Comparison of ENCODE assay signal across 9 cellular contexts in the genomic region with DNA sequence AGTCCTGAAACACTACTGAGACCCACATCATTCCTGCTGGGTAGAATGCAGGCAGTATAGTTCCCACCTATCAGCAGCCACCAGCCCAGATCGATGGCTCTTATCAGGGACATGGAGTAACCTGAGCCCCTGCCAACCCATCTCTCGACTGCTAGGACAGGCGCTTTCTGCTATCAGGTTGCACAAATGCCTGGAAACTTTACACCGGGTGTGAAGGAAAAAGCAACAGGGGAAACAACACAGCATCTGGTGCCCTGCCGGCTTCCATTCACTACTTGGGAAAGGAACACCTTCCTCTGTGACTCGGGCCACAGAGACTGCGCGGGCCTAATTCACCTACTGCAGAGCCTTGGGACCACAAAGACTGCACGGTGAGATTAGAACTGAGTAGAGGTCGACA. TPM values are rescaled to one million over a fixed set of nuclear protein-coding genes. Genes with fewer than 3 reads are reported as not detected.
DNase-seq lines count a peak whose midpoint lies in the region; ATAC-seq, FAIRE-seq and TF ChIP-seq lines count a peak whose summit lies in the region.
"Had no signal": no experiment of that assay in that cellular context is flagged by ENCODE, and none has a peak within 500 bp of the region (broad histone marks: within the 10 kb centered on the region; RNA-seq: fewer than 3 reads in every experiment).

No MANE protein-coding gene starts in this region.

- POLR2A ChIA-PET in K562 (lab: Yijun Ruan, JAX): no interaction called here

- TF ChIP-seq CTCF in K562 (IDR thresholded peaks at IDR 0.05 in 2 of 3, conservative IDR thresholded peaks at IDR 0.05 in 1 of 3; ENCODE audit: insufficient read depth in 2 of 3, low read depth in 1 of 3, low read length in 3 of 3): no peak
- TF ChIP-seq CTCF in right lobe of liver (IDR thresholded peaks at IDR 0.05): no peak

- no peaks in the 10 kb centered on the region for H3K9me1 ChIP-seq in K562 (ENCODE audit: control insufficient read depth, insufficient read depth, low read length)

- CTCF ChIA-PET in K562 (lab: Yijun Ruan, JAX; ENCODE audit: low intra/inter-chr PET ratio): no interaction called here

- peaks cover 48% of the 10 kb centered on the region for H3K79me2 ChIP-seq in K562 (ENCODE audit: control insufficient read depth, insufficient read depth, low read length)

- in situ Hi-C loops in K562 (cut with MboI): no loop called here

- H3K4me3 ChIP-seq in K562 (no peak overlapping the region), right lobe of liver (no peak overlapping the region)

- H3K27me3 ChIP-seq in K562 (ENCODE audit: control insufficient read depth in 2 of 2, insufficient read depth in 2 of 2, low read length in 2 of 2) (no peaks in the 10 kb centered on the region), right lobe of liver (no peaks in the 10 kb centered on the region)

- peaks cover 12% of the 10 kb centered on the region for H4K20me1 ChIP-seq in K562 (replicated peaks; ENCODE audit: control insufficient read depth, insufficient read depth, low read length)

- H3K27ac ChIP-seq in K562 (ENCODE audit: extremely low read depth, low read depth, low read length): no peak overlapping the region
- H3K27ac ChIP-seq in right lobe of liver: peak overlapping the region in 2 of 3 donors; percentile 64 to 68
- H3K27ac ChIP-seq in substantia nigra (ENCODE audit: low read depth, low read length, poor library complexity, severe bottlenecking): no peak overlapping the region

- peak; percentile 87 for DNase-seq in DMS 273 (lab: John Stamatoyannopoulos, UW; ENCODE audit: unreplicated experiment)
- DNase-seq in NCI-H146 (lab: John Stamatoyannopoulos, UW): peak; percentile 90
- peak; percentile 16 to 64 (median 43) for DNase-seq in K562 (ENCODE audit: extremely low read depth in 1 of 4, low spot score in 3 of 4)
- peak; percentile 84 to 94 (median 90) for DNase-seq in right lobe of liver
- DNase-seq in activated CD4-positive, alpha-beta T cell treated with anti-CD3 and anti-CD28 coated beads, Interleukin-2, amount 50 U/mL, for 1 hour: no peak
- DNase-seq in cerebellum (ENCODE audit: low spot score): no peak
- DNase-seq in dedifferentiated amniotic fluid mesenchymal stem cell (ENCODE audit: extremely low spot score): no peak
- DNase-seq in substantia nigra (lab: John Stamatoyannopoulos, UW): no peak

- WGBS in K562 (ENCODE audit: insufficient coverage, low coverage, missing lambda C conversion rate): 1% methylated on average over 10 of the region's 10 CpGs
- WGBS in right lobe of liver (ENCODE audit: insufficient coverage, low coverage, low lambda C conversion rate, missing lambda C conversion rate): 16% methylated on average over 9 of the region's 10 CpGs

- H3K4me2 ChIP-seq in K562 (ENCODE audit: insufficient read depth, low read length): peak overlapping the region; percentile 55

- intact Hi-C loops in K562 (cut with micrococcal nuclease): no loop called here
- intact Hi-C loops in right lobe of liver (cut with DNase I): no loop called here

- TF ChIP-seq POLR2A in K562 (conservative IDR thresholded peaks at IDR 0.05) (no peak), right lobe of liver (IDR thresholded peaks at IDR 0.05) (no peak)

- BruUV-seq in K562 (replicated peaks; lab: Mats Ljungman, UMichigan): no TSS peak

- TF ChIP-seq EP300 in K562 (IDR thresholded peaks at IDR 0.05; ENCODE audit: low read length): no peak

- H2AFZ ChIP-seq in K562 (ENCODE audit: low read depth, low read length): no peak overlapping the region

- peak; percentile 77 for FAIRE-seq in K562 (lab: Jason Lieb, UNC)

- H3K4me1 ChIP-seq in K562 (replicated peaks in 1 of 2; ENCODE audit: control insufficient read depth in 2 of 2, insufficient read depth in 2 of 2, low read length in 2 of 2) (peaks cover 11 to 26% of the 10 kb centered on the region in 2 experiments; a peak in 3 of 5 replicates), right lobe of liver (peaks cover 0 to 40% (median 16%) of the 10 kb centered on the region in 4 donors)

- peak; percentile 65 for ATAC-seq in K562
- peak; percentile 93 to 96 (median 96) for ATAC-seq in right lobe of liver
- ATAC-seq: natural killer cell treated with Interleukin-12 subunit alpha and Interleukin-12 subunit beta and Interleukin-15 and Interleukin-18, amount 100 ng/mL, for 72 hours had no signal

- TF ChIP-seq RAD21 in K562 (CRISPR knock-in tag; conservative IDR thresholded peaks at IDR 0.05 in 1 of 2, IDR thresholded peaks at IDR 0.05 in 1 of 2): no peak

- H3K9ac ChIP-seq in K562 (ENCODE audit: insufficient read depth in 1 of 2, low read depth in 2 of 2, low read length in 2 of 2): peak overlapping the region in 1 of 2 experiments; percentile 43; a peak in 1 of 4 replicates

- H3K36me3 ChIP-seq in K562 (ENCODE audit: control insufficient read depth, insufficient read depth, low read length) (no peaks in the 10 kb centered on the region), right lobe of liver (no peaks in the 10 kb centered on the region)

- H3K9me3 ChIP-seq in K562 (replicated peaks; ENCODE audit: control insufficient read depth, insufficient read depth, low read depth, low read length): no peaks in the 10 kb centered on the region
- H3K9me3 ChIP-seq in right lobe of liver: no peaks in the 10 kb centered on the region

TF ChIP-seq in K562, 482 proteins besides CTCF, POLR2A, EP300 and RAD21:
- TF ChIP-seq ZNF274 (IDR thresholded peaks at IDR 0.05; ENCODE audit: borderline replicate concordance, low read depth, low read length) (no peak), FOS (IDR thresholded peaks at IDR 0.05; ENCODE audit: extremely low read depth, insufficient read length) (no peak), TAL1 (IDR thresholded peaks at IDR 0.05) (peak; percentile 26; the same call in 1 of the 2 replicates), TCF3 (CRISPR knock-in tag; IDR thresholded peaks at IDR 0.05) (peak; percentile 32; the same call in 1 of the 2 replicates), CBFA2T2 (conservative IDR thresholded peaks at IDR 0.05) (peak; percentile 48), CTBP1 (IDR thresholded peaks at IDR 0.05; ENCODE audit: borderline replicate concordance) (peak; percentile 29; the same call in 1 of the 2 replicates), CBFA2T3 (IDR thresholded peaks at IDR 0.05) (peak; percentile 69), GTF2E2 (tag; IDR thresholded peaks at IDR 0.05) (no peak), ARID1B (IDR thresholded peaks at IDR 0.05) (0 out of 2 replicates have a peak, but pooled peaks have one; percentile 33), NRF1 (conservative IDR thresholded peaks at IDR 0.05 in 1 of 2, IDR thresholded peaks at IDR 0.05 in 1 of 2) (peak; percentile 71 to 73), NFE2L1 (tag; IDR thresholded peaks at IDR 0.05; ENCODE audit: borderline replicate concordance, low read depth) (no peak)
- TF ChIP-seq, protein P1, sequence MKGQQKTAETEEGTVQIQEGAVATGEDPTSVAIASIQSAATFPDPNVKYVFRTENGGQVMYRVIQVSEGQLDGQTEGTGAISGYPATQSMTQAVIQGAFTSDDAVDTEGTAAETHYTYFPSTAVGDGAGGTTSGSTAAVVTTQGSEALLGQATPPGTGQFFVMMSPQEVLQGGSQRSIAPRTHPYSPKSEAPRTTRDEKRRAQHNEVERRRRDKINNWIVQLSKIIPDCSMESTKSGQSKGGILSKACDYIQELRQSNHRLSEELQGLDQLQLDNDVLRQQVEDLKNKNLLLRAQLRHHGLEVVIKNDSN (CRISPR knock-in tag; IDR thresholded peaks at IDR 0.05): no peak

RNA-seq across cellular contexts. Expression of a gene that starts 18.5 kb away (rescaled TPM):
- total RNA-seq in K562 (2011; cell fraction: chromatin; rRNA removed; ENCODE audit: low replicate concordance): 27.6 and 35.3 TPM in 2 replicates
- total RNA-seq in K562 (2011; cell fraction: nucleolus; rRNA removed): 13.7 and 15.8 TPM in 2 replicates
- 26.1 and 42.0 TPM in 2 replicates for total RNA-seq in K562 (2011; cell fraction: nucleoplasm; rRNA removed)
- 17.5 and 19.1 TPM in 2 replicates for total RNA-seq in K562 (2014; rRNA removed)
- 13.4 and 14.3 TPM in 2 replicates for total RNA-seq in K562 (2014; rRNA removed; fragmentation: Illumina TruSeq; extraction: Trizol)
- 13.6 and 13.9 TPM in 2 replicates for total RNA-seq in K562 (2015; rRNA removed; fragmentation: Illumina TruSeq; extraction: Trizol)
- 19.5 and 20.8 TPM in 2 replicates for total RNA-seq in K562 (2021)
- 24.8 and 26.2 TPM in 2 replicates for polyA plus RNA-seq in K562 (2011; rRNA removed)
- 28.2 and 34.2 TPM in 2 replicates for polyA plus RNA-seq in K562 (2011; cell fraction: cytosol; rRNA removed)
- 38.7 and 42.9 TPM in 2 replicates for polyA plus RNA-seq in K562 (2011; cell fraction: nucleus; rRNA removed)
- 15.4 and 16.5 TPM in 2 replicates for polyA plus RNA-seq in K562 (2012)
- polyA plus RNA-seq in K562 (2014; fragmentation: Illumina TruSeq; extraction: Trizol): 18.3 and 19.9 TPM in 2 replicates
- 1 to 10 TPM; 5.8 to 8.0 TPM for polyA plus RNA-seq in K562 (2014; fragmentation: Nextera tagmentation; extraction: Ambion mirVana)
- 13.9 and 14.2 TPM in 2 replicates for polyA plus RNA-seq in K562 (2014; rRNA removed)
- 41.5 and 46.9 TPM in 2 replicates for polyA minus RNA-seq in K562 (2011; rRNA and poly(A)+ RNA removed)
- polyA minus RNA-seq in K562 (2011; cell fraction: cytosol; rRNA and poly(A)+ RNA removed): 8.9 and 17.0 TPM in 2 replicates
- 24.9 and 34.4 TPM in 2 replicates for polyA minus RNA-seq in K562 (2011; cell fraction: nucleus; rRNA and poly(A)+ RNA removed)
- total RNA-seq in right lobe of liver: 10 to 100 TPM; 23.9 to 36.5 (median 29.5) TPM
- 397 TPM for total RNA-seq in cerebellum

Comparison
In these comparisons a context has a peak if more than half of its experiments do, and no peak if none do; other contexts are left out.
1. DNase-seq: peak in DMS 273 (single experiment), NCI-H146 (single experiment), K562 (4 of 4) and right lobe of liver (3 of 3); none in activated CD4-positive, alpha-beta T cell treated with anti-CD3 and anti-CD28 coated beads, Interleukin-2, amount 50 U/mL, for 1 hour (single experiment), cerebellum (single experiment), dedifferentiated amniotic fluid mesenchymal stem cell (single experiment) and substantia nigra (0 of 49).
2. H3K27ac ChIP-seq: peak in right lobe of liver (2 of 3); none in K562 (single experiment) and substantia nigra (single experiment).